In genomic region chr10:69382382-69383117, GRCh38 we compare ENCODE assay signal across 11 cellular contexts. TPM values are rescaled to one million over a fixed set of nuclear protein-coding genes. Genes with fewer than 3 reads are reported as not detected.
A peak's percentile ranks its signal among the peaks of the same experiment; 100 is the strongest.
DNase-seq lines count a peak whose midpoint lies in the region; TF ChIP-seq lines count a peak whose summit lies in the region.
"Had no signal": no experiment of that assay in that cellular context is flagged by ENCODE, and none has a peak within 500 bp of the region (broad histone marks: within the 10 kb centered on the region; RNA-seq: fewer than 3 reads in every experiment).

No MANE protein-coding gene starts in this region.

- H3K9me3 ChIP-seq in ascending aorta (no peaks in the 10 kb centered on the region), uterus (no peaks in the 10 kb centered on the region)
- H3K9me3 ChIP-seq: testis had no signal

- peak overlapping the region; percentile 49 to 60 for H3K27ac ChIP-seq in ascending aorta
- H3K27ac ChIP-seq in uterus: peak overlapping the region; percentile 57 to 80
- H3K27ac ChIP-seq: testis had no signal

- peak overlapping the region; percentile 63 for H3K27ac Mint-ChIP-seq in activated T-cell treated with anti-CD3 and anti-CD28 coated beads, Interleukin-2, amount 50 U/mL, for 24 hours

- TF ChIP-seq CTCF in ascending aorta (IDR thresholded peaks at IDR 0.05): no peak
- no peak for TF ChIP-seq CTCF in uterus (IDR thresholded peaks at IDR 0.05)
- no peak for TF ChIP-seq CTCF in GM10248 (IDR thresholded peaks at IDR 0.05; ENCODE audit: control extremely low read depth, extremely low read depth, low read depth, missing control alignments)

- H3K27me3 ChIP-seq in ascending aorta: no peaks in the 10 kb centered on the region
- no peaks in the 10 kb centered on the region for H3K27me3 ChIP-seq in uterus
- H3K27me3 ChIP-seq: testis had no signal

- no peak for TF ChIP-seq POLR2A in uterus (IDR thresholded peaks at IDR 0.05)

- DNase-seq in activated T-cell treated with anti-CD3 and anti-CD28 coated beads, Interleukin-2, amount 50 U/mL, for 24 hours: no peak
- no peak for DNase-seq in activated T-cell treated with anti-CD3 and anti-CD28 coated beads for 4 hours
- DNase-seq in ascending aorta (ENCODE audit: low spot score in 2 of 2): no peak
- peak; percentile 89 for DNase-seq in iris pigment epithelial cell (ENCODE audit: low read depth)
- peak; percentile 73 for DNase-seq in uterus
- no peak for DNase-seq in activated T-cell treated with anti-CD3 and anti-CD28 coated beads, Interleukin-2, amount 50 U/mL, for 48 hours
- no peak for DNase-seq in GM10248 (ENCODE audit: extremely low spot score)
- DNase-seq in effector CD4-positive, alpha-beta T cell: no peak
- DNase-seq: activated naive CD4-positive, alpha-beta T cell treated with anti-CD3 and anti-CD28 coated beads, Interleukin-2, amount 50 U/mL, for 16 hours had no signal

- CTCF ChIA-PET in GM10248 (lab: Yijun Ruan, JAX): interaction anchor here (1.2 to 1.7 kb wide), 4 partner anchors 8 to 140 kb away, joined by 3 to 7 read pairs (median 4); no protein-coding TSS in a partner anchor

- intact Hi-C loops in ascending aorta (cut with DNase I) (no loop called here), uterus (cut with DNase I; ENCODE audit: low total_unique reads) (no loop called here)

- POLR2A ChIA-PET in GM10248 (lab: Yijun Ruan, JAX): no interaction called here

- peaks cover 96% of the 10 kb centered on the region for H3K36me3 Mint-ChIP-seq in activated T-cell treated with anti-CD3 and anti-CD28 coated beads, Interleukin-2, amount 50 U/mL, for 24 hours (ENCODE audit: low read depth)

- no peaks in the 10 kb centered on the region for H3K27me3 Mint-ChIP-seq in activated T-cell treated with anti-CD3 and anti-CD28 coated beads, Interleukin-2, amount 50 U/mL, for 24 hours

- no peaks in the 10 kb centered on the region for H3K9me3 Mint-ChIP-seq in activated T-cell treated with anti-CD3 and anti-CD28 coated beads, Interleukin-2, amount 50 U/mL, for 24 hours

- H3K4me3 ChIP-seq in ascending aorta: no peak overlapping the region
- H3K4me3 ChIP-seq in uterus: no peak overlapping the region
- H3K4me3 ChIP-seq: testis had no signal

- H3K36me3 ChIP-seq in ascending aorta (peaks cover 72 to 90% of the 10 kb centered on the region in 2 donors), uterus (no peaks in the 10 kb centered on the region)

- H3K4me3 Mint-ChIP-seq in activated T-cell treated with anti-CD3 and anti-CD28 coated beads, Interleukin-2, amount 50 U/mL, for 24 hours: no peak overlapping the region

- H3K4me1 ChIP-seq in ascending aorta (peaks cover 0 to 11% of the 10 kb centered on the region in 2 donors), uterus (peaks cover 11 to 14% of the 10 kb centered on the region in 2 donors)
- H3K4me1 ChIP-seq: testis had no signal

- no peaks in the 10 kb centered on the region for H3K4me1 Mint-ChIP-seq in activated T-cell treated with anti-CD3 and anti-CD28 coated beads, Interleukin-2, amount 50 U/mL, for 24 hours (ENCODE audit: low read depth)

RNA-seq across cellular contexts. Expression of gene TACR2, which starts 34.2 kb away (rescaled TPM):
- total RNA-seq in ascending aorta (not detected), uterus (10 to 100 TPM in 2 of 4 donors, 1 to 10 TPM in 1, under 1 TPM in 1; 0.28 to 35.0 (median 13.8) TPM)
- total RNA-seq: mononuclear cell had no signal

Comparison
In these comparisons a context has a peak if more than half of its experiments do, and no peak if none do; other contexts are left out.
1. DNase-seq: peak in iris pigment epithelial cell (single experiment) and uterus (2 of 2); none in activated T-cell treated with anti-CD3 and anti-CD28 coated beads, Interleukin-2, amount 50 U/mL, for 24 hours (single experiment), activated T-cell treated with anti-CD3 and anti-CD28 coated beads for 4 hours (single experiment), ascending aorta (0 of 2), activated T-cell treated with anti-CD3 and anti-CD28 coated beads, Interleukin-2, amount 50 U/mL, for 48 hours (0 of 2), GM10248 (single experiment) and effector CD4-positive, alpha-beta T cell (single experiment).